In genomic region chr5:115634343-115635132, GRCh38 we compare ENCODE assay signal across 8 cellular contexts. TPM values are rescaled to one million over a fixed set of nuclear protein-coding genes. Genes with fewer than 3 reads are reported as not detected.
DNase-seq lines count a peak whose midpoint lies in the region; ATAC-seq and TF ChIP-seq lines count a peak whose summit lies in the region.

No MANE protein-coding gene starts in this region.

- H3K9me3 ChIP-seq in colonic mucosa, result no peaks in the 10 kb centered on the region

- no peaks in the 10 kb centered on the region for H3K36me3 ChIP-seq in colonic mucosa

- DNase-seq in AML-193 (lab: John Stamatoyannopoulos, UW) (peak; percentile 85 to 87), NCI-H345 treated with DMSO at 0.1 percent for 48 hours (lab: John Stamatoyannopoulos, UW; ENCODE audit: unreplicated experiment) (peak; percentile 61), colonic mucosa (peak; percentile 93), left kidney (ENCODE audit: low read depth, low spot score) (peak; percentile 92)
- DNase-seq in activated CD4-positive, alpha-beta T cell treated with anti-CD3 and anti-CD28 coated beads for 1 hour, result peak; percentile 66
- peak; percentile 84 for DNase-seq in stimulated activated CD4-positive, alpha-beta T cell treated with anti-CD3 and anti-CD28 coated beads, Interleukin-1b, Interleukin-23, amount 100 ng/mL, for 48 hours

- peak overlapping the region; percentile 30 to 70 for H3K9ac ChIP-seq in colonic mucosa (ENCODE audit: low read depth in 2 of 2, low read length in 2 of 2)

- H3K4me1 ChIP-seq in colonic mucosa, result no peaks in the 10 kb centered on the region

- peak overlapping the region; percentile 56 for H3K27ac ChIP-seq in colonic mucosa

- TF ChIP-seq CTCF in colonic mucosa (IDR thresholded peaks at IDR 0.05), result peak; percentile 93

- no peaks in the 10 kb centered on the region for H3K27me3 ChIP-seq in colonic mucosa

- intact Hi-C loops in colonic mucosa (cut with DNase I), result loop anchor here (2.0 kb wide), 1 partner anchor 434 kb away; no protein-coding TSS in a partner anchor

- ATAC-seq in GM19025 (IDR thresholded peaks at IDR 0.05; ENCODE audit: low read depth, unreplicated experiment) (peak; percentile 45), HG03342 (IDR thresholded peaks at IDR 0.05; ENCODE audit: unreplicated experiment) (peak; percentile 66)

- H3K4me3 ChIP-seq in colonic mucosa, result peak overlapping the region; percentile 19

RNA-seq across cellular contexts. Expression of gene TMED7, which starts 8.7 kb away (rescaled TPM):
- total RNA-seq in colonic mucosa, result 100 to 1,000 TPM; 127 to 146 TPM

RNA-seq across cellular contexts. Expression of gene TICAM2, which starts 32.3 kb away (rescaled TPM):
- total RNA-seq in colonic mucosa, result 1 to 10 TPM; 1.2 to 2.4 TPM

Comparison
In these comparisons a context has a peak if more than half of its experiments do, and no peak if none do; other contexts are left out.
1. Peak in every context shown above with its lines: DNase-seq, ATAC-seq, H3K4me3 ChIP-seq and H3K27ac ChIP-seq.